ENCODE assay signal across 7 cellular contexts in the genomic region with DNA sequence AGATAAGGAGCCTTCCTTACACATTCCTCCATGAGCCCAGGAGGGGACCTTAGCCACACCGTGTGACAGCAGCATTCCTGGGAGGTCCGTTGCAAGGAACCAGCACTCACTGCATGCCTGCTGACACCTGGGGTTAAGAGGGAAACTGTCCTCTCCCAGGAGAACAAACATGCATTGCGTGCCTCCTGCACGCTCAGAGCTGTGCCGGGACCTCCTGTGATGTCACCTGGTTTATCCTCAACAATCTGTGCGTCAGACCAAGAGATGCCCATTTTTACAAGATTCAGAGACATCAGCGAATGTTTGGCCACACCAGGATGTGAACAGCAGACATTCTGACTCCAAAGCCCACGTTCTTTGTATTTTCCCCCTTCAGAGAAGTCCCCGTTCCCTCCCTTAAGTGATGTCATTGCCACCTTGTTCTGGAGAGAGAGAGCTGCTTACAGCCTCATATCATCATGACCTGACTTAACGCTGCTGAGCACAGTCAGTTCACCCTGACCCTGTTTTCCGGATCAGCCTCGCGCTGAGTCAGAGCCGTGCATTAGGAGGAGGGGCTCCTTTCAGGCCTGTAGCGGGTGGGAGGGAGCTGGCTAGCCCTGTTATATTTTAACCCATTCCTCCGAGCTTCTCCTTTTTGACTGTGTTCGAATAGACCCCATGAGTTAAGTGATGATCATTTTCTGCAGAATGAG. TPM values are rescaled to one million over a fixed set of nuclear protein-coding genes. Genes with fewer than 3 reads are reported as not detected.
DNase-seq lines count a peak whose midpoint lies in the region; ATAC-seq and TF ChIP-seq lines count a peak whose summit lies in the region.

No MANE protein-coding gene starts in this region.

- peak overlapping the region; percentile 67 for H3K27ac ChIP-seq in brain microvascular endothelial cell

- H3K27me3 ChIP-seq in brain microvascular endothelial cell (replicated peaks), result no peaks in the 10 kb centered on the region

- in situ Hi-C loops in brain microvascular endothelial cell (cut with HindIII; ENCODE audit: low pct_ligation_motif_present, low sequenced_read_pairs), result no loop called here

- DNase-seq in GM19238 (ENCODE audit: insufficient read length, low spot score) (peak; percentile 27), NCI-H226 (peak; percentile 67), brain microvascular endothelial cell (peak; percentile 93), lung microvascular endothelial cell (ENCODE audit: low read depth in 2 of 2) (peak; percentile 89 to 96), SIG-M5 treated with dmso at 0.1 percent for 504 hours (lab: John Stamatoyannopoulos, UW; ENCODE audit: unreplicated experiment) (no peak)

- no peak for TF ChIP-seq CTCF in brain microvascular endothelial cell (IDR thresholded peaks at IDR 0.05; ENCODE audit: low read depth, low read length, missing control alignments)

- ATAC-seq in GM21381 (IDR thresholded peaks at IDR 0.05; ENCODE audit: unreplicated experiment) (no peak), GM19397 (IDR thresholded peaks at IDR 0.05; ENCODE audit: unreplicated experiment) (no peak)

- no peak overlapping the region for H3K4me3 ChIP-seq in brain microvascular endothelial cell (ENCODE audit: low read depth, low read length)

- H3K36me3 ChIP-seq in brain microvascular endothelial cell (replicated peaks), result peaks cover 15% of the 10 kb centered on the region

RNA-seq across cellular contexts. Expression of a gene that starts 36.2 kb away (rescaled TPM):
- total RNA-seq in lung microvascular endothelial cell, result 2.8 and 5.0 TPM in 2 replicates

RNA-seq across cellular contexts. Expression of a gene that starts 44.8 kb away (rescaled TPM):
- total RNA-seq in lung microvascular endothelial cell, result 2.6 and 3.3 TPM in 2 replicates

RNA-seq across cellular contexts. Expression of a gene that starts 55.1 kb away (rescaled TPM):
- total RNA-seq in lung microvascular endothelial cell, result 1.3 and 1.4 TPM in 2 replicates
